ENCODE assay signal across 2 cellular contexts in genomic region chr10:97290576-97291356, GRCh38.
TF ChIP-seq lines count a peak whose summit lies in the region.

No MANE protein-coding gene starts in this region.

TF ChIP-seq in A549, 52 proteins besides CTCF, POLR2A, EP300 and RAD21:
- TF ChIP-seq MAFK (IDR thresholded peaks at IDR 0.05; ENCODE audit: partially characterized antibody), result peak; percentile 77

TF ChIP-seq in K562, 482 proteins besides CTCF, POLR2A, EP300 and RAD21:
- TF ChIP-seq RBFOX2 (IDR thresholded peaks at IDR 0.05; ENCODE audit: low read depth, low read length) (peak; percentile 15; the same call in 1 of the 2 replicates), MAFG (tag; conservative IDR thresholded peaks at IDR 0.05) (peak; percentile 59), ZNF316 (IDR thresholded peaks at IDR 0.05) (peak; percentile 90), MAFF (IDR thresholded peaks at IDR 0.05; ENCODE audit: low read length) (peak; percentile 35; the same call in 1 of the 2 replicates), SUPT5H (IDR thresholded peaks at IDR 0.05) (peak; percentile 78), YY1 (IDR thresholded peaks at IDR 0.05; ENCODE audit: borderline replicate concordance in 1 of 3, control insufficient read depth in 1 of 3, extremely low read depth in 1 of 3, insufficient read depth in 3 of 3, insufficient read length in 1 of 3, insufficient replicate concordance in 2 of 3, low read depth in 1 of 3, low read length in 2 of 3) (peak in 1 of 3 experiments; percentile 21), POLR2AphosphoS5 (IDR thresholded peaks at IDR 0.05; ENCODE audit: control insufficient read depth, insufficient read depth, low read depth, low read length) (peak; percentile 63; the same call in 1 of the 2 replicates), POLR2H (tag; IDR thresholded peaks at IDR 0.05; ENCODE audit: low read depth) (peak; percentile 75), TAF9B (IDR thresholded peaks at IDR 0.05; ENCODE audit: partially characterized antibody) (peak; percentile 23), POLR2G (IDR thresholded peaks at IDR 0.05; ENCODE audit: low read depth, low read length) (0 out of 2 replicates have a peak, but pooled peaks have one; percentile 27), C11orf30 (IDR thresholded peaks at IDR 0.05; ENCODE audit: low read depth) (peak; percentile 84), KDM5B (IDR thresholded peaks at IDR 0.05; ENCODE audit: insufficient replicate concordance, low read depth, low read length) (peak; percentile 45), POLR2B (IDR thresholded peaks at IDR 0.05; ENCODE audit: low read depth, partially characterized antibody) (peak; percentile 65), TBP (optimal IDR thresholded peaks at IDR 0.05; ENCODE audit: low read depth, low read length) (peak; percentile 17)
